8 cellular contexts compared by ENCODE assay signal in genomic region chr16:5097470-5098220, GRCh38. TPM values are rescaled to one million over a fixed set of nuclear protein-coding genes. Genes with fewer than 3 reads are reported as not detected.
DNase-seq lines count a peak whose midpoint lies in the region; ATAC-seq, FAIRE-seq and TF ChIP-seq lines count a peak whose summit lies in the region.
"Not testable (repeated sequence)": the region's sequence is repeated elsewhere in the genome, so short reads cannot be mapped to it uniquely, and the experiment has no call there.

EEF2KMT (minus strand) TSS chr16:5097795; CDS start chr16:5097739, 56 bp downstream.

- not testable (repeated sequence) for H3K27me3 Mint-ChIP-seq in activated naive CD8-positive, alpha-beta T cell treated with anti-CD3 and anti-CD28 coated beads, Interleukin-2, amount 50 U/mL, for 24 hours

- not testable (repeated sequence) for H3K36me3 ChIP-seq in SU-DHL-6 (ENCODE audit: low read length); pancreas; thyroid gland

- H3K9me3 Mint-ChIP-seq in activated naive CD8-positive, alpha-beta T cell treated with anti-CD3 and anti-CD28 coated beads, Interleukin-2, amount 50 U/mL, for 24 hours, result not testable (repeated sequence)

- peak within 1 kb of the TSS; percentile 75 for H3K4me2 ChIP-seq in SU-DHL-6 (ENCODE audit: low read depth, low read length, poor library complexity, severe bottlenecking)

- WGBS in pancreas, 2 donors, result 0 to 1% methylated on average over 40 to 67 of the region's 67 CpGs
- WGBS in thyroid gland, 2 donors, result 0% methylated on average over 9 to 18 of the region's 67 CpGs

- peak; percentile 97 for ATAC-seq in HG02759 (IDR thresholded peaks at IDR 0.05; ENCODE audit: unreplicated experiment)
- ATAC-seq in activated naive CD8-positive, alpha-beta T cell treated with anti-CD3 and anti-CD28 coated beads, Interleukin-2, amount 50 U/mL, for 24 hours, result peak; percentile 98
- ATAC-seq in Right ventricle myocardium superior (ENCODE audit: poor library complexity), result peak; percentile 100
- ATAC-seq in pancreas, result peak; percentile 100

- CTCF ChIA-PET in GM10248 (lab: Yijun Ruan, JAX), result interaction anchor here (0.8 kb wide), 1 partner anchor 17 kb away, joined by 3 read pairs; no protein-coding TSS in a partner anchor

- H3K4me3 ChIP-seq in SU-DHL-6 (ENCODE audit: insufficient read depth, low read length, poor library complexity, severe bottlenecking), result peak within 1 kb of the TSS; percentile 88
- peak within 1 kb of the TSS; percentile 66 to 90 (median 75) for H3K4me3 ChIP-seq in pancreas
- peak within 1 kb of the TSS; percentile 59 to 69 (median 64) for H3K4me3 ChIP-seq in thyroid gland (replicated peaks in 1 of 3)

- intact Hi-C loops in Right ventricle myocardium superior (cut with DNase I); pancreas (cut with DNase I); thyroid gland (cut with DNase I): not testable (repeated sequence)

- not testable (repeated sequence) for H3K27ac ChIP-seq in SU-DHL-6 (ENCODE audit: low read depth, low read length)
- H3K27ac ChIP-seq in pancreas, result peak within 1 kb of the TSS; percentile 55 to 67 (median 62)
- peak within 1 kb of the TSS; percentile 68 to 84 (median 81) for H3K27ac ChIP-seq in thyroid gland

- peak within 1 kb of the TSS; percentile 90 for H3K4me3 Mint-ChIP-seq in activated naive CD8-positive, alpha-beta T cell treated with anti-CD3 and anti-CD28 coated beads, Interleukin-2, amount 50 U/mL, for 24 hours

- not testable (repeated sequence) for H3F3A ChIP-seq in SU-DHL-6 (ENCODE audit: insufficient read depth)

- not testable (repeated sequence) for FAIRE-seq in pancreas (lab: Jason Lieb, UNC)

- H3K9me3 ChIP-seq in SU-DHL-6 (ENCODE audit: insufficient read depth, low read length); pancreas; thyroid gland: not testable (repeated sequence)

- peak within 1 kb of the TSS; percentile 90 for H3K27ac Mint-ChIP-seq in activated naive CD8-positive, alpha-beta T cell treated with anti-CD3 and anti-CD28 coated beads, Interleukin-2, amount 50 U/mL, for 24 hours

- peak within 1 kb of the TSS; percentile 88 for H3K9ac ChIP-seq in SU-DHL-6 (ENCODE audit: low read length)

- TF ChIP-seq CTCF in GM10248 (IDR thresholded peaks at IDR 0.05; ENCODE audit: control extremely low read depth, extremely low read depth, low read depth, missing control alignments), result peak; percentile 7
- TF ChIP-seq CTCF in SU-DHL-6 (IDR thresholded peaks at IDR 0.05; ENCODE audit: insufficient read depth, low read length, poor library complexity, severe bottlenecking); pancreas (IDR thresholded peaks at IDR 0.05); thyroid gland (IDR thresholded peaks at IDR 0.05): not testable (repeated sequence)

- peak within 1 kb of the TSS; percentile 76 for H2AFZ ChIP-seq in SU-DHL-6 (ENCODE audit: low read depth, low read length, severe bottlenecking)

- not testable (repeated sequence) for TF ChIP-seq POLR2A in thyroid gland (IDR thresholded peaks at IDR 0.05)

- not testable (repeated sequence) for H3K4me1 ChIP-seq in pancreas, thyroid gland

- not testable (repeated sequence) for H3K36me3 Mint-ChIP-seq in activated naive CD8-positive, alpha-beta T cell treated with anti-CD3 and anti-CD28 coated beads, Interleukin-2, amount 50 U/mL, for 24 hours (ENCODE audit: low read depth)

- H3K79me2 ChIP-seq in SU-DHL-6 (ENCODE audit: insufficient read depth, low read length), result not testable (repeated sequence)

- H4K20me1 ChIP-seq in SU-DHL-6 (ENCODE audit: low read depth, low read length), result not testable (repeated sequence)

- POLR2A ChIA-PET in GM10248 (lab: Yijun Ruan, JAX), result interaction anchor here (0.7 to 1.0 kb wide), 2 partner anchors 559 to 733 kb away, joined by 3 read pairs; no protein-coding TSS in a partner anchor

- H3K27me3 ChIP-seq in SU-DHL-6 (ENCODE audit: low read length); pancreas; thyroid gland: not testable (repeated sequence)

- DNase-seq in GM10248 (ENCODE audit: extremely low spot score) (peak; percentile 93), NCI-H1417 (lab: John Stamatoyannopoulos, UW) (peak; percentile 94 to 99 (median 99)), Right ventricle myocardium superior (peak; percentile 100), pancreas (peak; percentile 97 to 100 (median 100)), thyroid gland (peak; percentile 100)
- DNase-seq in activated naive CD8-positive, alpha-beta T cell treated with anti-CD3 and anti-CD28 coated beads, Interleukin-2, amount 50 U/mL, for 24 hours, result peak; percentile 96

- H3K4me1 Mint-ChIP-seq in activated naive CD8-positive, alpha-beta T cell treated with anti-CD3 and anti-CD28 coated beads, Interleukin-2, amount 50 U/mL, for 24 hours, result peaks cover 26% of the 10 kb centered on the region

- not testable (repeated sequence) for H3K9me2 ChIP-seq in SU-DHL-6 (replicated peaks; ENCODE audit: insufficient read depth, low read length)

RNA-seq across cellular contexts. Expression of gene EEF2KMT, which starts in this region (rescaled TPM):
- 4.8 TPM for total RNA-seq in Right ventricle myocardium superior
- total RNA-seq in pancreas, result 1 to 10 TPM; 2.5 to 8.2 (median 4.9) TPM
- polyA plus RNA-seq in pancreas, result 1 to 10 TPM; 4.2 to 4.3 TPM
- 10 to 100 TPM in 2 of 4 donors, 1 to 10 TPM in 2; 8.7 to 14.9 (median 10.9) TPM for total RNA-seq in thyroid gland
